ENCODE assay signal across 1 cellular context in genomic region chr15:60396964-60397771, GRCh38.
A peak's percentile ranks its signal among the peaks of the same experiment; 100 is the strongest.
TF ChIP-seq lines count a peak whose summit lies in the region.

No MANE protein-coding gene starts in this region.

TF ChIP-seq in GM12878, 131 proteins besides CTCF, POLR2A, EP300 and RAD21 (continued from another document and continues in another):
- TF ChIP-seq ATF2 (IDR thresholded peaks at IDR 0.05; ENCODE audit: low read length) (no peak), MTA2 (IDR thresholded peaks at IDR 0.05; ENCODE audit: low read depth) (peak; percentile 40; the same call in 1 of the 2 replicates), RCOR1 (conservative IDR thresholded peaks at IDR 0.05; ENCODE audit: low read depth, low read length) (0 out of 2 replicates have a peak, but pooled peaks have one; percentile 24), HCFC1 (IDR thresholded peaks at IDR 0.05; ENCODE audit: low read length) (no peak), ZBTB40 (IDR thresholded peaks at IDR 0.05; ENCODE audit: borderline replicate concordance) (no peak), NFYA (IDR thresholded peaks at IDR 0.05; ENCODE audit: borderline replicate concordance, low read depth, low read length) (no peak), PAX5 (IDR thresholded peaks at IDR 0.05; ENCODE audit: borderline replicate concordance, low read depth, low read length) (peak; percentile 46; the same call in 1 of the 2 replicates), RBBP5 (conservative IDR thresholded peaks at IDR 0.05) (no peak), CHD1 (IDR thresholded peaks at IDR 0.05; ENCODE audit: low read depth, low read length) (no peak), SKIL (IDR thresholded peaks at IDR 0.05; ENCODE audit: low read depth, poor library complexity, severe bottlenecking) (no peak), DPF2 (IDR thresholded peaks at IDR 0.05) (peak; percentile 13; the same call in 1 of the 2 replicates), EZH2 (IDR thresholded peaks at IDR 0.05; ENCODE audit: borderline replicate concordance, control insufficient read depth, low read depth, low read length) (no peak), ZBTB11 (CRISPR knock-in tag; IDR thresholded peaks at IDR 0.05) (no peak), JUNB (IDR thresholded peaks at IDR 0.05) (0 out of 2 replicates have a peak, but pooled peaks have one; percentile 32), SUPT20H (IDR thresholded peaks at IDR 0.05; ENCODE audit: borderline replicate concordance, control insufficient read depth, low read depth, low read length) (no peak), SIX5 (IDR thresholded peaks at IDR 0.05; ENCODE audit: low read depth, low read length, severe bottlenecking) (no peak), ATF3 (IDR thresholded peaks at IDR 0.05; ENCODE audit: borderline replicate concordance, extremely low read depth, low read depth, low read length) (no peak), POU2F2 (IDR thresholded peaks at IDR 0.05; ENCODE audit: borderline replicate concordance, low read depth, low read length) (peak; percentile 13; the same call in 1 of the 3 replicates), PKNOX1 (IDR thresholded peaks at IDR 0.05) (peak; percentile 27; the same call in 1 of the 2 replicates), CHD4 (IDR thresholded peaks at IDR 0.05) (no peak), YY1 (IDR thresholded peaks at IDR 0.05; ENCODE audit: low read depth, low read length) (peak; percentile 79), KDM1A (IDR thresholded peaks at IDR 0.05; ENCODE audit: borderline replicate concordance) (no peak), EED (IDR thresholded peaks at IDR 0.05; ENCODE audit: low read depth) (0 out of 2 replicates have a peak, but pooled peaks have one; percentile 22), SP1 (IDR thresholded peaks at IDR 0.05; ENCODE audit: low read depth, low read length) (no peak), IRF3 (IDR thresholded peaks at IDR 0.05) (no peak), KLF5 (IDR thresholded peaks at IDR 0.05; ENCODE audit: partially characterized antibody) (peak; percentile 56), RFX5 (IDR thresholded peaks at IDR 0.05; ENCODE audit: low read depth, low read length) (no peak), RELB (IDR thresholded peaks at IDR 0.05; ENCODE audit: low read depth) (0 out of 2 replicates have a peak, but pooled peaks have one; percentile 45), ZNF217 (IDR thresholded peaks at IDR 0.05) (no peak), ZSCAN29 (IDR thresholded peaks at IDR 0.05) (no peak), ETV6 (conservative IDR thresholded peaks at IDR 0.05 in 1 of 2, IDR thresholded peaks at IDR 0.05 in 1 of 2; ENCODE audit: borderline replicate concordance in 1 of 2, low read depth in 1 of 2) (0 out of 4 replicates have a peak, but pooled peaks of 1 of the 2 experiments have one; percentile 30), ZNF24 (IDR thresholded peaks at IDR 0.05) (no peak), ZNF592 (IDR thresholded peaks at IDR 0.05) (no peak)
